Comparison of ENCODE assay signal across 17 cellular contexts in the genomic region with DNA sequence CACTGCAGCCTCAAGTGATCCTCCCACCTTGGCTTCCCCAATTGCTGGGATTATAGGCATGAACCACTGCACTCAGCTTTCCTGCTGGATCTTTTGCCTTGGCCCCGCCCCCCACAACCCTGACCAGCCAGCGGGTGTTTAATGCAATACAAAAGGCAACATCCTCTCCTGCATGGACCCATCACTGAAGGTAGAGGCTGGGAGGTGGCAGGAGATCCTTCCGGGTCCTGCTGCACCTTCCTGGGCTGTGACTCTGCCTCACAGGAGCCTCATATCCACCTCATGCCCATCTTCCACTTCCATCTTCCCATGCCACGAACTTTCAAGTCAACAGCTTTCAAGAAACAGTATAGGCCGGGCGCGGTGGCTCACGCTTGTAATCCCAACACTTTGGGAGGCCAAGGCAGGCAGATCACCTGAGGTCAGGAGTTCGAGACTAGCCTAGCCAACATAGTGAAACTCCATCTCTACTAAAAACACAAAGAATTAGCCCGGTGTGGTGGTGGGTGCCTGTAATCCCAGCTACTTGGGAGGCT. TPM values are rescaled to one million over a fixed set of nuclear protein-coding genes. Genes with fewer than 3 reads are reported as not detected.
DNase-seq lines count a peak whose midpoint lies in the region; TF ChIP-seq lines count a peak whose summit lies in the region.
"Had no signal": no experiment of that assay in that cellular context is flagged by ENCODE, and none has a peak within 500 bp of the region (broad histone marks: within the 10 kb centered on the region; RNA-seq: fewer than 3 reads in every experiment).

No MANE protein-coding gene starts in this region.

- no peak overlapping the region for H4K5ac ChIP-seq in H9 (ENCODE audit: insufficient read length, low read depth, low read length)

- no peak overlapping the region for H2AFZ ChIP-seq in H9 (ENCODE audit: low read length)

- H4K20me1 ChIP-seq in H9 (ENCODE audit: control insufficient read depth, insufficient read depth, insufficient read length): no peaks in the 10 kb centered on the region

- no peak overlapping the region for H3K18ac ChIP-seq in H9 (ENCODE audit: insufficient read length, low read depth, low read length)

- H3K4me1 ChIP-seq in H9 (ENCODE audit: insufficient read depth, low read length): no peaks in the 10 kb centered on the region
- no peaks in the 10 kb centered on the region for H3K4me1 ChIP-seq in endodermal cell (ENCODE audit: control insufficient read depth, insufficient read depth, low read length)
- no peaks in the 10 kb centered on the region for H3K4me1 ChIP-seq in A673 (ENCODE audit: insufficient read depth, low read length, poor library complexity, severe bottlenecking)

- H3K23me2 ChIP-seq in H9 (ENCODE audit: insufficient read length, low read depth, low read length, poor library complexity, severe bottlenecking): no peaks in the 10 kb centered on the region

- peaks cover 36% of the 10 kb centered on the region for H3K27me3 Mint-ChIP-seq in H9 (ENCODE audit: low read depth)
- H3K27me3 Mint-ChIP-seq in endodermal cell (ENCODE audit: insufficient read depth): peaks cover 32% of the 10 kb centered on the region

- CTCF ChIA-PET in A673 (lab: Charles Lee): interaction anchor here (0.7 kb wide), 1 partner anchor 31 kb away, joined by 3 read pairs; no protein-coding TSS in a partner anchor

- 0 out of 4 replicates have a peak, but pooled peaks cover 0 to 3% of the 10 kb centered on the region in 2 experiments for H3K4me1 Mint-ChIP-seq in H9
- H3K4me1 Mint-ChIP-seq in endodermal cell: no peaks in the 10 kb centered on the region
- H3K4me1 Mint-ChIP-seq: B cell had no signal

- H2BK12ac ChIP-seq in H9 (ENCODE audit: insufficient read length, low read depth, low read length): no peak overlapping the region

- no peak overlapping the region for H2BK20ac ChIP-seq in H9 (ENCODE audit: low read depth, low read length, poor library complexity, severe bottlenecking)

- H3K36me3 Mint-ChIP-seq in H9 (ENCODE audit: insufficient read depth in 1 of 3, low read depth in 3 of 3) (no peaks in the 10 kb centered on the region), endodermal cell (ENCODE audit: low read depth) (no peaks in the 10 kb centered on the region)

- no peak overlapping the region for H3K14ac ChIP-seq in H9 (ENCODE audit: insufficient read depth, low read length)

- H3K36me3 ChIP-seq in endodermal cell (ENCODE audit: control insufficient read depth, insufficient read depth, low read length) (no peaks in the 10 kb centered on the region), A673 (ENCODE audit: insufficient read depth, low read length, poor library complexity, severe bottlenecking) (no peaks in the 10 kb centered on the region), MG63 (no peaks in the 10 kb centered on the region)

- H3K9me3 Mint-ChIP-seq in H9: peaks cover 4 to 6% of the 10 kb centered on the region in 2 experiments; a peak in 4 of 5 replicates
- H3K9me3 Mint-ChIP-seq in endodermal cell: no peaks in the 10 kb centered on the region
- H3K9me3 Mint-ChIP-seq: CD4-positive, alpha-beta T cell; HFFc6 had no signal

- no peak overlapping the region for H2AK5ac ChIP-seq in H9 (ENCODE audit: insufficient read length, low read length)

- whole genome bisulfite sequencing in H9 (ENCODE audit: extremely low coverage, insufficient read length, low lambda C conversion rate): no CpG with 5 or more reads among the region's 10 CpGs
- 60 to 90% methylated on average over 3 to 10 of the region's 10 CpGs for WGBS in endodermal cell (ENCODE audit: insufficient coverage in 1 of 2, insufficient read length in 1 of 2), 2 experiments

- DNase-seq in ELF-1 (ENCODE audit: low read depth, low spot score): peak; percentile 1
- DNase-seq in H9: peak; percentile 35
- peak; percentile 50 for DNase-seq in endodermal cell
- DNase-seq in posterior vena cava (ENCODE audit: low spot score): peak; percentile 62
- no peak for DNase-seq in A673 (ENCODE audit: low spot score)
- DNase-seq in cerebellar nuclear complex (lab: John Stamatoyannopoulos, UW): no peak
- DNase-seq in MG63: no peak
- DNase-seq: DMS53, GOT3, HFFc6, NCI-H187, NCI-H446, NCI-H69, SHP77 treated with DMSO at 0.1 percent for 48 hours had no signal

- no peak overlapping the region for H3K56ac ChIP-seq in H9 (ENCODE audit: insufficient read length, low read depth, low read length)

- H3K9ac ChIP-seq in H9 (ENCODE audit: extremely low read depth, insufficient read length, low read length): no peak overlapping the region
- H3K9ac ChIP-seq in endodermal cell (ENCODE audit: extremely low read depth, low read length, poor library complexity, severe bottlenecking): no peak overlapping the region

- H3K4me2 ChIP-seq in H9 (ENCODE audit: insufficient read depth, insufficient read length, low read length): no peak overlapping the region

- H3K27ac Mint-ChIP-seq in H9 (no peak overlapping the region), endodermal cell (no peak overlapping the region)
- H3K27ac Mint-ChIP-seq: B cell; CD4-positive, alpha-beta T cell; HFFc6 had no signal

- no peak overlapping the region for H2BK5ac ChIP-seq in H9 (ENCODE audit: insufficient read length, low read length)

- H3K79me1 ChIP-seq in H9 (ENCODE audit: insufficient read depth, low read depth, low read length, poor library complexity, severe bottlenecking): no peaks in the 10 kb centered on the region

- no peak overlapping the region for H3K27ac ChIP-seq in H9 (ENCODE audit: insufficient read length, low read depth, low read length)
- H3K27ac ChIP-seq in endodermal cell (ENCODE audit: low read depth, low read length): no peak overlapping the region
- H3K27ac ChIP-seq in A673 (ENCODE audit: low read depth, low read length, poor library complexity, severe bottlenecking): no peak overlapping the region

- H2BK15ac ChIP-seq in H9 (ENCODE audit: low read depth, low read length): no peak overlapping the region

- BruUV-seq in A673 (replicated peaks; lab: Mats Ljungman, UMichigan): no TSS peak

- H3K23ac ChIP-seq in H9 (ENCODE audit: insufficient read length, low read depth, low read length): no peak overlapping the region

- TF ChIP-seq CTCF in H9 (conservative IDR thresholded peaks at IDR 0.05) (no peak), endodermal cell (conservative IDR thresholded peaks at IDR 0.05) (no peak), A673 (conservative IDR thresholded peaks at IDR 0.05; ENCODE audit: low read depth, low read length) (no peak)

- no peaks in the 10 kb centered on the region for H3K79me2 ChIP-seq in H9 (ENCODE audit: insufficient read depth, low read length)

- H3K4me3 Mint-ChIP-seq in H9 (no peak overlapping the region; a peak in 1 of 5 replicates), endodermal cell (no peak overlapping the region)
- H3K4me3 Mint-ChIP-seq: B cell; CD4-positive, alpha-beta T cell; HFFc6 had no signal

- no peak overlapping the region for H4K8ac ChIP-seq in H9 (replicated peaks; ENCODE audit: insufficient read length, low read depth, low read length)

- H3K9me3 ChIP-seq in H9 (ENCODE audit: control insufficient read depth, low read depth, low read length) (no peaks in the 10 kb centered on the region), endodermal cell (ENCODE audit: control insufficient read depth, low read length) (peaks cover 11% of the 10 kb centered on the region), A673 (ENCODE audit: low read depth, low read length, poor library complexity, severe bottlenecking) (peaks cover 7% of the 10 kb centered on the region), MG63 (peaks cover 17% of the 10 kb centered on the region)

- H3K27me3 ChIP-seq in H9 (ENCODE audit: insufficient read depth, low read length) (no peaks in the 10 kb centered on the region), endodermal cell (ENCODE audit: control insufficient read depth, insufficient read depth, low read length, poor library complexity, severe bottlenecking) (peaks cover 13% of the 10 kb centered on the region), A673 (replicated peaks; ENCODE audit: insufficient read depth, low read depth, low read length, poor library complexity) (peaks cover 37% of the 10 kb centered on the region), MG63 (peaks cover 3% of the 10 kb centered on the region; the same call in 1 of the 2 replicates)

- H3T11ph ChIP-seq in H9 (ENCODE audit: low read length): no peak overlapping the region

- no peak overlapping the region for H4K91ac ChIP-seq in H9 (ENCODE audit: insufficient read length, low read depth, low read length)

- POLR2A ChIA-PET in A673 (lab: Charles Lee; ENCODE audit: low non-redundant PET): no interaction called here

- no peak overlapping the region for H2BK120ac ChIP-seq in H9 (ENCODE audit: low read depth, low read length, poor library complexity, severe bottlenecking)

- intact Hi-C loops in posterior vena cava (cut with DNase I) (no loop called here), A673 (cut with micrococcal nuclease; ENCODE audit: unreplicated experiment) (no loop called here)

- H3K4me3 ChIP-seq in endodermal cell (ENCODE audit: low read length) (no peak overlapping the region), A673 (ENCODE audit: low read depth, low read length, poor library complexity, severe bottlenecking) (no peak overlapping the region), MG63 (no peak overlapping the region)

- H3K4ac ChIP-seq in H9 (ENCODE audit: low read depth, low read length): no peak overlapping the region

RNA-seq across cellular contexts. Expression of a gene that starts 11.7 kb away (rescaled TPM):
- total RNA-seq in H9 (2021): 0.66 and 0.77 TPM in 2 replicates
- total RNA-seq in endodermal cell: 1 to 10 TPM; 1.2 to 1.7 TPM
- 4.7 TPM for polyA plus RNA-seq in endodermal cell (2013, experiment 1 of 2)
- 5.5 TPM for polyA plus RNA-seq in endodermal cell (2013, experiment 2 of 2)
- 1 to 10 TPM; 2.7 to 3.3 TPM for total RNA-seq in posterior vena cava
- total RNA-seq in A673 (2021): not detected in 2 replicates
- 10.8 and 11.3 TPM in 2 replicates for total RNA-seq in MG63 (2014; rRNA removed; shearing (Covaris generic); ENCODE audit: low replicate concordance)
- total RNA-seq: B cell; CD4-positive, alpha-beta T cell had no signal

RNA-seq across cellular contexts. Expression of a gene that starts 47.4 kb away (rescaled TPM):
- total RNA-seq in H9 (2021) (0.17 and 0.20 TPM in 2 replicates), endodermal cell (under 1 TPM; 0.11 to 0.46 TPM), posterior vena cava (not detected), A673 (2021) (not detected in 2 replicates)
- 40.2 TPM for polyA plus RNA-seq in endodermal cell (2013, experiment 1 of 2)
- polyA plus RNA-seq in endodermal cell (2013, experiment 2 of 2): 36.6 TPM
- 0.52 TPM in 1 of 2 replicates, not detected in the other for total RNA-seq in MG63 (2014; rRNA removed; shearing (Covaris generic); ENCODE audit: low replicate concordance)
- total RNA-seq: B cell, HFFc6, MCF 10A had no signal

Comparison
In these comparisons a context has a peak if more than half of its experiments do, and no peak if none do; other contexts are left out.
1. DNase-seq: peak in ELF-1 (single experiment), H9 (single experiment), endodermal cell (single experiment) and posterior vena cava (single experiment); none in A673 (single experiment), cerebellar nuclear complex (0 of 2) and MG63 (single experiment).